ENCODE assay signal across 14 cellular contexts in genomic region chr20:47201074-47201730, GRCh38.
"Had no signal": no experiment of that assay in that cellular context is flagged by ENCODE, and none has a peak within 500 bp of the region (broad histone marks: within the 10 kb centered on the region; RNA-seq: fewer than 3 reads in every experiment).

No MANE protein-coding gene starts in this region.

- FAIRE-seq: urothelium cell line had no signal

- H3K27me3 Mint-ChIP-seq: activated CD8-positive, alpha-beta T cell treated with anti-CD3 and anti-CD28 coated beads for 36 hours had no signal

- H3K4me3 Mint-ChIP-seq: activated CD8-positive, alpha-beta T cell treated with anti-CD3 and anti-CD28 coated beads for 36 hours; activated T-helper 1 cell treated with anti-CD3 and anti-CD28 coated beads, Interleukin-12 subunit alpha, Interleukin-12 subunit beta, Interleukin-2, Interleukin-4 antibody, amounts not matched to agents 30 ng/mL and 10 ng/mL and 1 ng/mL, durations not matched to agents 14 hours and 24 hours and 36 hours; neural progenitor cell had no signal

- H3K4me2 ChIP-seq: neural progenitor cell had no signal

- H3K9ac ChIP-seq: neural progenitor cell had no signal

- DNase-seq: activated CD8-positive, alpha-beta memory T cell treated with anti-CD3 and anti-CD28 coated beads, Interleukin-2, amount 50 U/mL, for 4 hours; activated CD8-positive, alpha-beta T cell treated with anti-CD3 and anti-CD28 coated beads for 36 hours; activated naive CD4-positive, alpha-beta T cell treated with Interleukin-2 at 50 U/mL for 16 hours; effector CD4-positive, alpha-beta T cell; gastrocnemius medialis; hippocampal formation; left ventricle myocardium superior; stimulated activated CD4-positive, alpha-beta T cell treated with anti-CD3 and anti-CD28 coated beads, Interleukin-4, amount 100 ng/mL, for 4 hours; T-helper 2 cell had no signal

- H3K27me3 ChIP-seq: gastrocnemius medialis, neural progenitor cell, ovary had no signal

- H3K9me3 Mint-ChIP-seq: activated CD8-positive, alpha-beta T cell treated with anti-CD3 and anti-CD28 coated beads for 36 hours; activated T-helper 1 cell treated with anti-CD3 and anti-CD28 coated beads, Interleukin-12 subunit alpha, Interleukin-12 subunit beta, Interleukin-2, Interleukin-4 antibody, amounts not matched to agents 30 ng/mL and 10 ng/mL and 1 ng/mL, durations not matched to agents 14 hours and 24 hours and 36 hours; neural progenitor cell had no signal

- ATAC-seq: activated CD8-positive, alpha-beta T cell treated with anti-CD3 and anti-CD28 coated beads for 36 hours; gastrocnemius medialis; left ventricle myocardium superior had no signal

- H3K9me3 ChIP-seq: gastrocnemius medialis, ovary had no signal

- H3K4me3 ChIP-seq: coronary artery, gastrocnemius medialis, neural progenitor cell, ovary had no signal

- H3K36me3 ChIP-seq: gastrocnemius medialis, neural progenitor cell, ovary had no signal

- H3K27ac ChIP-seq: coronary artery, gastrocnemius medialis, neural progenitor cell, ovary had no signal

- H3K27ac Mint-ChIP-seq: activated CD8-positive, alpha-beta T cell treated with anti-CD3 and anti-CD28 coated beads for 36 hours; activated T-helper 1 cell treated with anti-CD3 and anti-CD28 coated beads, Interleukin-12 subunit alpha, Interleukin-12 subunit beta, Interleukin-2, Interleukin-4 antibody, amounts not matched to agents 30 ng/mL and 10 ng/mL and 1 ng/mL, durations not matched to agents 14 hours and 24 hours and 36 hours; neural progenitor cell had no signal

- H2AFZ ChIP-seq: neural progenitor cell had no signal
